Comparison of ENCODE assay signal across 15 cellular contexts in the genomic region with DNA sequence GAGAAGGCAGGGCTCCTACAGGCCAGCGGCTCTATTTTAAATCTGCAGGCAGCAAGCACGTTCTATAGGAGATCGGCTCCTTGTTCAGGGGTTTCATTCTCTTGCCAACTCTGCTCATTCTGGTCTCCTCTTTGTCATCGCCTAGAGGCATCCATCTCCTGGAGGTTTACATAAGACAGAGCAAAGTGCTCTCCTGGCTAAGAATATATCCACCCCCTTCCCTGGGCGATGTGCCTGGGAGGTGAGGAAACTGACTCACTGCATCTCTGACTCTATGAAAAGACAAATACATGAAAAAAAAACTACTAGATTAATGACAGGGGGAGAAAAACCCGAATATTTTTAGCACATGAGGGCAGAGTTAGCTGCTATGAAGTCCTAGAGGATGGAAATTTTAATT.
A peak's percentile ranks its signal among the peaks of the same experiment; 100 is the strongest.
DNase-seq lines count a peak whose midpoint lies in the region; ATAC-seq and TF ChIP-seq lines count a peak whose summit lies in the region.
"Had no signal": no experiment of that assay in that cellular context is flagged by ENCODE, and none has a peak within 500 bp of the region (broad histone marks: within the 10 kb centered on the region; RNA-seq: fewer than 3 reads in every experiment).

No MANE protein-coding gene starts in this region.

- POLR2A ChIA-PET in AG04450 (lab: Yijun Ruan, JAX) = no interaction called here
- POLR2A ChIA-PET in activated CD8-positive, alpha-beta T cell treated with anti-CD3 and anti-CD28 coated beads for 36 hours (lab: Charles Lee) = no interaction called here

- H3K27me3 ChIP-seq in AG04450 (ENCODE audit: control insufficient read depth, insufficient read depth, low read length) (peaks cover 18% of the 10 kb centered on the region), brain microvascular endothelial cell (replicated peaks) (no peaks in the 10 kb centered on the region)

- H3K4me3 ChIP-seq in AG04450 (ENCODE audit: low read depth, low read length) (no peak overlapping the region), brain microvascular endothelial cell (ENCODE audit: low read depth, low read length) (no peak overlapping the region)

- ATAC-seq in HG02588 (IDR thresholded peaks at IDR 0.05; ENCODE audit: unreplicated experiment) = no peak
- ATAC-seq in HG03196 (IDR thresholded peaks at IDR 0.05; ENCODE audit: unreplicated experiment) = no peak
- ATAC-seq in activated CD8-positive, alpha-beta T cell treated with anti-CD3 and anti-CD28 coated beads for 36 hours = no peak
- ATAC-seq: HCT116 had no signal

- peaks cover 4% of the 10 kb centered on the region; the same call in 1 of the 2 replicates for H3K9me3 ChIP-seq in AG04450 (ENCODE audit: control insufficient read depth, insufficient read depth, low read length)

- H3K27me3 Mint-ChIP-seq in activated CD8-positive, alpha-beta T cell treated with anti-CD3 and anti-CD28 coated beads for 36 hours = peaks cover 13% of the 10 kb centered on the region

- no peak overlapping the region for H3K27ac Mint-ChIP-seq in activated CD8-positive, alpha-beta T cell treated with anti-CD3 and anti-CD28 coated beads for 36 hours
- H3K27ac Mint-ChIP-seq: activated CD4-positive, alpha-beta memory T cell treated with anti-CD3 and anti-CD28 coated beads for 36 hours; activated naive CD4-positive, alpha-beta T cell treated with anti-CD3 and anti-CD28 coated beads, Interleukin-2, amount 50 U/mL, for 24 hours; CD4-positive, CD25-positive, alpha-beta regulatory T cell; nephron had no signal

- CTCF ChIA-PET in AG04450 (lab: Charles Lee) = interaction anchor here (1.4 kb wide), 1 partner anchor 83 kb away, joined by 5 read pairs; no protein-coding TSS in a partner anchor
- CTCF ChIA-PET in activated CD8-positive, alpha-beta T cell treated with anti-CD3 and anti-CD28 coated beads for 36 hours (lab: Charles Lee) = no interaction called here

- intact Hi-C loops in activated CD8-positive, alpha-beta T cell treated with anti-CD3 and anti-CD28 coated beads for 36 hours (cut with micrococcal nuclease) = no loop called here

- in situ Hi-C loops in brain microvascular endothelial cell (cut with HindIII; ENCODE audit: low pct_ligation_motif_present, low sequenced_read_pairs) = no loop called here

- H3K27ac ChIP-seq in AG04450 (ENCODE audit: low read depth, low read length) (no peak overlapping the region), brain microvascular endothelial cell (no peak overlapping the region)

- no peaks in the 10 kb centered on the region for H3K36me3 Mint-ChIP-seq in activated CD8-positive, alpha-beta T cell treated with anti-CD3 and anti-CD28 coated beads for 36 hours (ENCODE audit: low read depth)
- H3K36me3 Mint-ChIP-seq: activated CD4-positive, alpha-beta memory T cell treated with anti-CD3 and anti-CD28 coated beads for 36 hours; activated naive CD4-positive, alpha-beta T cell treated with anti-CD3 and anti-CD28 coated beads, Interleukin-2, amount 50 U/mL, for 24 hours; CD4-positive, CD25-positive, alpha-beta regulatory T cell had no signal

- no peaks in the 10 kb centered on the region for H3K36me3 ChIP-seq in brain microvascular endothelial cell (replicated peaks)

- peak; percentile 32 for DNase-seq in AG04450 (ENCODE audit: low read depth, low spot score)
- DNase-seq in HT1080 (ENCODE audit: low read depth) = peak; percentile 89
- peak; percentile 54 for DNase-seq in brain microvascular endothelial cell
- DNase-seq in iris pigment epithelial cell (ENCODE audit: low read depth) = peak; percentile 67
- no peak for DNase-seq in HuH-7 (ENCODE audit: low spot score)
- no peak for DNase-seq in activated CD8-positive, alpha-beta T cell treated with anti-CD3 and anti-CD28 coated beads for 36 hours
- DNase-seq: activated CD4-positive, alpha-beta memory T cell treated with anti-CD3 and anti-CD28 coated beads for 36 hours; CD4-positive, CD25-positive, alpha-beta regulatory T cell; stimulated activated CD4-positive, alpha-beta T cell treated with anti-CD3 and anti-CD28 coated beads, Interleukin-1b, Interleukin-23, amount 100 ng/mL, for 48 hours; stimulated activated naive CD4-positive, alpha-beta T cell had no signal

- no peaks in the 10 kb centered on the region for H3K9me3 Mint-ChIP-seq in activated CD8-positive, alpha-beta T cell treated with anti-CD3 and anti-CD28 coated beads for 36 hours
- H3K9me3 Mint-ChIP-seq: activated CD4-positive, alpha-beta memory T cell treated with anti-CD3 and anti-CD28 coated beads for 36 hours; activated naive CD4-positive, alpha-beta T cell treated with anti-CD3 and anti-CD28 coated beads, Interleukin-2, amount 50 U/mL, for 24 hours had no signal

- no peaks in the 10 kb centered on the region for H3K4me1 Mint-ChIP-seq in activated CD8-positive, alpha-beta T cell treated with anti-CD3 and anti-CD28 coated beads for 36 hours (ENCODE audit: low read depth)
- H3K4me1 Mint-ChIP-seq: activated naive CD4-positive, alpha-beta T cell treated with anti-CD3 and anti-CD28 coated beads, Interleukin-2, amount 50 U/mL, for 24 hours; CD4-positive, CD25-positive, alpha-beta regulatory T cell; nephron had no signal

- H3K4me3 Mint-ChIP-seq in activated CD8-positive, alpha-beta T cell treated with anti-CD3 and anti-CD28 coated beads for 36 hours = no peak overlapping the region
- H3K4me3 Mint-ChIP-seq: activated CD4-positive, alpha-beta memory T cell treated with anti-CD3 and anti-CD28 coated beads for 36 hours; activated naive CD4-positive, alpha-beta T cell treated with anti-CD3 and anti-CD28 coated beads, Interleukin-2, amount 50 U/mL, for 24 hours; CD4-positive, CD25-positive, alpha-beta regulatory T cell; nephron had no signal

- no peak for TF ChIP-seq CTCF in AG04450 (IDR thresholded peaks at IDR 0.05; ENCODE audit: low read depth, low read length)
- no peak for TF ChIP-seq CTCF in brain microvascular endothelial cell (IDR thresholded peaks at IDR 0.05; ENCODE audit: low read depth, low read length, missing control alignments)
- TF ChIP-seq CTCF in activated CD8-positive, alpha-beta T cell treated with anti-CD3 and anti-CD28 coated beads for 36 hours (IDR thresholded peaks at IDR 0.05) = no peak

Comparison
In these comparisons a context has a peak if more than half of its experiments do, and no peak if none do; other contexts are left out.
1. DNase-seq: peak in AG04450 (single experiment), HT1080 (single experiment), brain microvascular endothelial cell (single experiment) and iris pigment epithelial cell (single experiment); none in HuH-7 (single experiment) and activated CD8-positive, alpha-beta T cell treated with anti-CD3 and anti-CD28 coated beads for 36 hours (single experiment).